Comparison of ENCODE assay signal across 26 cellular contexts in genomic region chr10:103021150-103021896, GRCh38.
DNase-seq lines count a peak whose midpoint lies in the region; ATAC-seq, FAIRE-seq and TF ChIP-seq lines count a peak whose summit lies in the region.
"Had no signal": no experiment of that assay in that cellular context is flagged by ENCODE, and none has a peak within 500 bp of the region (broad histone marks: within the 10 kb centered on the region; RNA-seq: fewer than 3 reads in every experiment).

No MANE protein-coding gene starts in this region.

- intact Hi-C loops in adrenal gland (cut with DNase I) = no loop called here
- intact Hi-C loops in left lung (cut with DNase I) = no loop called here

- peaks cover 30% of the 10 kb centered on the region for H3K4me1 Mint-ChIP-seq in nephron progenitor cell
- H3K4me1 Mint-ChIP-seq: activated B cell treated with CpG ODN at 0.5 μM for 24 hours; stimulated activated naive CD8-positive, alpha-beta T cell treated with anti-CD3 and anti-CD28 coated beads, Interleukin-15, amount 100 ng/mL, for 72 hours had no signal

- H3K4me2 ChIP-seq in hepatocyte = no peak overlapping the region

- POLR2A ChIA-PET in AG04450 (lab: Yijun Ruan, JAX) = no interaction called here

- no peak overlapping the region for H3K4me3 Mint-ChIP-seq in nephron progenitor cell
- H3K4me3 Mint-ChIP-seq: activated B cell treated with CpG ODN at 0.5 μM for 24 hours; activated naive CD4-positive, alpha-beta T cell treated with anti-CD3 and anti-CD28 coated beads, Interleukin-2, amount 50 U/mL, for 24 hours; activated T-helper 1 cell treated with anti-CD3 and anti-CD28 coated beads, Interleukin-12 subunit alpha, Interleukin-12 subunit beta, Interleukin-2, Interleukin-4 antibody, amounts not matched to agents 30 ng/mL and 10 ng/mL and 1 ng/mL, durations not matched to agents 14 hours and 24 hours and 36 hours; natural killer cell treated with Interleukin-12 subunit alpha and Interleukin-12 subunit beta and Interleukin-15 and Interleukin-18, amount 100 ng/mL, for 72 hours; stimulated activated naive CD8-positive, alpha-beta T cell treated with anti-CD3 and anti-CD28 coated beads, Interleukin-15, amount 100 ng/mL, for 72 hours had no signal

- ATAC-seq in left lung = no peak
- ATAC-seq: natural killer cell treated with Interleukin-12 subunit alpha and Interleukin-12 subunit beta and Interleukin-15 and Interleukin-18, amount 100 ng/mL, for 72 hours; sciatic nerve; stimulated activated naive CD8-positive, alpha-beta T cell treated with anti-CD3 and anti-CD28 coated beads, Interleukin-15, amount 100 ng/mL, for 72 hours had no signal

- no peak for TF ChIP-seq POLR2A in adrenal gland (IDR thresholded peaks at IDR 0.05)

- FAIRE-seq in RCC 7860 (lab: Jason Lieb, UNC) = no peak
- FAIRE-seq: A204.1, endothelial cell of umbilical vein, GM18507 had no signal

- no peaks in the 10 kb centered on the region for H3K79me2 ChIP-seq in hepatocyte

- H4K20me1 ChIP-seq in hepatocyte (ENCODE audit: insufficient read depth, poor library complexity, severe bottlenecking) = no peaks in the 10 kb centered on the region

- no peak overlapping the region for H3K4me3 ChIP-seq in AG04450 (ENCODE audit: low read depth, low read length)
- H3K4me3 ChIP-seq in adrenal gland = no peak overlapping the region
- H3K4me3 ChIP-seq in hepatocyte = no peak overlapping the region
- no peak overlapping the region for H3K4me3 ChIP-seq in left lung
- H3K4me3 ChIP-seq: left ventricle myocardium inferior, transverse colon had no signal

- H3K36me3 ChIP-seq in adrenal gland (replicated peaks in 1 of 2) (no peaks in the 10 kb centered on the region), hepatocyte (replicated peaks; ENCODE audit: insufficient read depth, low read depth) (no peaks in the 10 kb centered on the region), left lung (no peaks in the 10 kb centered on the region)
- H3K36me3 ChIP-seq: BE2C, left ventricle myocardium inferior, transverse colon had no signal

- peak overlapping the region; percentile 57 for H3K27ac ChIP-seq in AG04450 (ENCODE audit: low read depth, low read length)
- peak overlapping the region in 3 of 5 donors; percentile 4 to 68 (median 61) for H3K27ac ChIP-seq in adrenal gland
- peak overlapping the region; percentile 63 for H3K27ac ChIP-seq in hepatocyte
- H3K27ac ChIP-seq in left lung = no peak overlapping the region
- H3K27ac ChIP-seq: left ventricle myocardium inferior, transverse colon had no signal

- CTCF ChIA-PET in AG04450 (lab: Charles Lee) = interaction anchor here (1.0 kb wide), 1 partner anchor 41 kb away, joined by 3 read pairs; no protein-coding TSS in a partner anchor

- H3K36me3 Mint-ChIP-seq in nephron progenitor cell (ENCODE audit: low read depth) = no peaks in the 10 kb centered on the region
- H3K36me3 Mint-ChIP-seq: natural killer cell treated with Interleukin-12 subunit alpha and Interleukin-12 subunit beta and Interleukin-15 and Interleukin-18, amount 100 ng/mL, for 72 hours had no signal

- no peak for TF ChIP-seq CTCF in AG04450 (IDR thresholded peaks at IDR 0.05; ENCODE audit: low read depth, low read length)
- no peak for TF ChIP-seq CTCF in adrenal gland (IDR thresholded peaks at IDR 0.05)
- no peak for TF ChIP-seq CTCF in hepatocyte (IDR thresholded peaks at IDR 0.05; ENCODE audit: poor library complexity)
- no peak for TF ChIP-seq CTCF in nephron progenitor cell (IDR thresholded peaks at IDR 0.05)
- TF ChIP-seq CTCF in left lung (IDR thresholded peaks at IDR 0.05) = no peak

- no peak overlapping the region for H2AFZ ChIP-seq in hepatocyte

- 78 to 84% (median 83%) methylated on average over 18 of the region's 18 CpGs for WGBS in adrenal gland, 4 donors
- 88% methylated on average over 18 of the region's 18 CpGs for WGBS in hepatocyte (ENCODE audit: low lambda C conversion rate, missing lambda C conversion rate)

- no peaks in the 10 kb centered on the region for H3K27me3 ChIP-seq in AG04450 (ENCODE audit: control insufficient read depth, insufficient read depth, low read length)
- H3K27me3 ChIP-seq in adrenal gland = no peaks in the 10 kb centered on the region
- H3K27me3 ChIP-seq in hepatocyte = no peaks in the 10 kb centered on the region
- no peaks in the 10 kb centered on the region for H3K27me3 ChIP-seq in left lung
- H3K27me3 ChIP-seq: BE2C, transverse colon had no signal

- peaks cover 0 to 14% of the 10 kb centered on the region in 2 donors for H3K4me1 ChIP-seq in adrenal gland (replicated peaks in 1 of 2)
- H3K4me1 ChIP-seq in hepatocyte (ENCODE audit: insufficient read depth) = no peaks in the 10 kb centered on the region
- no peaks in the 10 kb centered on the region for H3K4me1 ChIP-seq in left lung
- H3K4me1 ChIP-seq: BE2C, left ventricle myocardium inferior had no signal

- H3K27ac Mint-ChIP-seq in nephron progenitor cell = peak overlapping the region; percentile 87
- H3K27ac Mint-ChIP-seq: activated B cell treated with CpG ODN at 0.5 μM for 24 hours; activated naive CD4-positive, alpha-beta T cell treated with anti-CD3 and anti-CD28 coated beads, Interleukin-2, amount 50 U/mL, for 24 hours; activated T-helper 1 cell treated with anti-CD3 and anti-CD28 coated beads, Interleukin-12 subunit alpha, Interleukin-12 subunit beta, Interleukin-2, Interleukin-4 antibody, amounts not matched to agents 30 ng/mL and 10 ng/mL and 1 ng/mL, durations not matched to agents 14 hours and 24 hours and 36 hours; natural killer cell treated with Interleukin-12 subunit alpha and Interleukin-12 subunit beta and Interleukin-15 and Interleukin-18, amount 100 ng/mL, for 72 hours; stimulated activated naive CD8-positive, alpha-beta T cell treated with anti-CD3 and anti-CD28 coated beads, Interleukin-15, amount 100 ng/mL, for 72 hours had no signal

- no peaks in the 10 kb centered on the region for H3K27me3 Mint-ChIP-seq in nephron progenitor cell (ENCODE audit: low read depth, poor library complexity)
- H3K27me3 Mint-ChIP-seq: activated B cell treated with CpG ODN at 0.5 μM for 24 hours; activated naive CD4-positive, alpha-beta T cell treated with anti-CD3 and anti-CD28 coated beads, Interleukin-2, amount 50 U/mL, for 24 hours; natural killer cell treated with Interleukin-12 subunit alpha and Interleukin-12 subunit beta and Interleukin-15 and Interleukin-18, amount 100 ng/mL, for 72 hours; stimulated activated naive CD8-positive, alpha-beta T cell treated with anti-CD3 and anti-CD28 coated beads, Interleukin-15, amount 100 ng/mL, for 72 hours had no signal

- no peak for DNase-seq in AG04450 (ENCODE audit: low read depth, low spot score)
- no peak for DNase-seq in adrenal gland
- no peak for DNase-seq in hepatocyte (ENCODE audit: low spot score)
- DNase-seq in nephron progenitor cell = no peak
- DNase-seq in 8988T = no peak
- DNase-seq in RCC 7860 (ENCODE audit: low spot score) = no peak
- DNase-seq in left lung = no peak
- DNase-seq in SHP77 treated with DMSO at 0.1 percent for 48 hours (lab: John Stamatoyannopoulos, UW) = no peak
- DNase-seq: activated B cell treated with CpG ODN at 0.5 μM for 24 hours; activated CD4-positive, alpha-beta T cell treated with anti-CD3 and anti-CD28 coated beads, Interleukin-2, amount 50 U/mL, for 4 hours; BE2C; central memory CD4-positive, alpha-beta T cell; GF-D8; left ventricle myocardium inferior; NCI-H1048; NCI-H187 treated with DMSO at 0.1 percent for 48 hours; NCI-H69; stimulated activated naive CD8-positive, alpha-beta T cell treated with anti-CD3 and anti-CD28 coated beads, Interleukin-15, amount 100 ng/mL, for 72 hours; transverse colon had no signal

- H3K9me3 Mint-ChIP-seq in nephron progenitor cell = peaks cover 5% of the 10 kb centered on the region
- H3K9me3 Mint-ChIP-seq: activated B cell treated with CpG ODN at 0.5 μM for 24 hours; activated naive CD4-positive, alpha-beta T cell treated with anti-CD3 and anti-CD28 coated beads, Interleukin-2, amount 50 U/mL, for 24 hours; activated T-helper 1 cell treated with anti-CD3 and anti-CD28 coated beads, Interleukin-12 subunit alpha, Interleukin-12 subunit beta, Interleukin-2, Interleukin-4 antibody, amounts not matched to agents 30 ng/mL and 10 ng/mL and 1 ng/mL, durations not matched to agents 14 hours and 24 hours and 36 hours; natural killer cell treated with Interleukin-12 subunit alpha and Interleukin-12 subunit beta and Interleukin-15 and Interleukin-18, amount 100 ng/mL, for 72 hours; stimulated activated naive CD8-positive, alpha-beta T cell treated with anti-CD3 and anti-CD28 coated beads, Interleukin-15, amount 100 ng/mL, for 72 hours had no signal

- no peaks in the 10 kb centered on the region for H3K9me2 ChIP-seq in hepatocyte (replicated peaks; ENCODE audit: insufficient read depth)

- H3K9me3 ChIP-seq in AG04450 (ENCODE audit: control insufficient read depth, insufficient read depth, low read length) (no peaks in the 10 kb centered on the region), adrenal gland (replicated peaks in 1 of 3) (no peaks in the 10 kb centered on the region), hepatocyte (ENCODE audit: low read depth) (no peaks in the 10 kb centered on the region), left lung (no peaks in the 10 kb centered on the region)
- H3K9me3 ChIP-seq: BE2C, left ventricle myocardium inferior, transverse colon had no signal

Comparison
In these comparisons a context has a peak if more than half of its experiments do, and no peak if none do; other contexts are left out.
1. H3K27ac ChIP-seq: peak in AG04450 (single experiment), adrenal gland (3 of 5) and hepatocyte (single experiment); none in left lung (0 of 2).